ENCODE assay signal across 18 cellular contexts in the genomic region with DNA sequence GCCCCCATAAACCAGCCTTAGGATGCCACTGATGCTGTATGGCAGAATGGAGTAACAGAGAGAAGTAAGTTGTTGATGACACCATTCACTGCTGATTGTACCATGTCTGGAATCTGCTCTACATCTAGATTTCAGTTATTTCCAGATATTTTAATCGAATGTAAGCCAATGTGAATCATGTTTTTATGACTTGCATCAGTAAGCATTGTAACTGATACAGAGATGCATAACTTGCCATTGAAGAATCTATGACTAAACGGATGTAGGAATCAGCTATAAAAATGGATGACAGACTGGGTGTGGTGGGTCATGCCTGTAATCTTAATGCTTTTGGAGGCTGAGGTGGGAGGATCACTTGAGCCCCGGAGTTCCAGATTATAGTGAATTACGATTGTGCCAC.
DNase-seq lines count a peak whose midpoint lies in the region; ATAC-seq and TF ChIP-seq lines count a peak whose summit lies in the region.
"Had no signal": no experiment of that assay in that cellular context is flagged by ENCODE, and none has a peak within 500 bp of the region (broad histone marks: within the 10 kb centered on the region; RNA-seq: fewer than 3 reads in every experiment).

No MANE protein-coding gene starts in this region.

- POLR2A ChIA-PET in activated CD4-positive, alpha-beta T cell treated with anti-CD3 and anti-CD28 coated beads for 36 hours (lab: Charles Lee): no interaction called here

- intact Hi-C loops in activated CD4-positive, alpha-beta T cell treated with anti-CD3 and anti-CD28 coated beads for 36 hours (cut with DNase I, micrococcal nuclease): no loop called here
- intact Hi-C loops in activated CD4-positive, alpha-beta T cell treated with anti-CD3 and anti-CD28 coated beads, Interleukin-2, amount 10 ng/mL, durations not matched to agents 24 days and 14 days (cut with micrococcal nuclease): no loop called here

- ATAC-seq in activated CD4-positive, alpha-beta T cell treated with anti-CD3 and anti-CD28 coated beads for 36 hours: peak; percentile 27

- no peaks in the 10 kb centered on the region for H3K36me3 Mint-ChIP-seq in activated CD4-positive, alpha-beta T cell treated with anti-CD3 and anti-CD28 coated beads for 36 hours (ENCODE audit: low read depth)
- H3K36me3 Mint-ChIP-seq in activated CD4-positive, alpha-beta T cell treated with anti-CD3 and anti-CD28 coated beads, Interleukin-2, amount 10 ng/mL, durations not matched to agents 24 days and 14 days (ENCODE audit: low read depth): no peaks in the 10 kb centered on the region
- H3K36me3 Mint-ChIP-seq: activated naive CD8-positive, alpha-beta T cell treated with anti-CD3 and anti-CD28 coated beads for 36 hours had no signal

- H3K9me3 ChIP-seq in fibroblast of lung (ENCODE audit: control insufficient read depth, insufficient read depth, low read depth, low read length): no peaks in the 10 kb centered on the region
- H3K9me3 ChIP-seq: tibial nerve had no signal

- no peaks in the 10 kb centered on the region for H3K4me1 ChIP-seq in fibroblast of lung (ENCODE audit: control insufficient read depth, extremely low read depth, insufficient read depth, low read length)
- H3K4me1 ChIP-seq: tibial nerve had no signal

- H3K27me3 Mint-ChIP-seq in activated CD4-positive, alpha-beta T cell treated with anti-CD3 and anti-CD28 coated beads for 36 hours: no peaks in the 10 kb centered on the region
- H3K27me3 Mint-ChIP-seq in activated CD4-positive, alpha-beta T cell treated with anti-CD3 and anti-CD28 coated beads, Interleukin-2, amount 10 ng/mL, durations not matched to agents 24 days and 14 days: peaks cover 2% of the 10 kb centered on the region
- H3K27me3 Mint-ChIP-seq: activated naive CD8-positive, alpha-beta T cell treated with anti-CD3 and anti-CD28 coated beads for 36 hours; activated T-cell treated with anti-CD3 and anti-CD28 coated beads, Interleukin-2, amount 50 U/mL, for 24 hours had no signal

- H3K9me3 Mint-ChIP-seq in activated CD4-positive, alpha-beta T cell treated with anti-CD3 and anti-CD28 coated beads for 36 hours (ENCODE audit: low read depth): no peaks in the 10 kb centered on the region
- H3K9me3 Mint-ChIP-seq in activated CD4-positive, alpha-beta T cell treated with anti-CD3 and anti-CD28 coated beads, Interleukin-2, amount 10 ng/mL, durations not matched to agents 24 days and 14 days: peaks cover 5% of the 10 kb centered on the region
- H3K9me3 Mint-ChIP-seq: activated T-cell treated with anti-CD3 and anti-CD28 coated beads, Interleukin-2, amount 50 U/mL, for 24 hours had no signal

- no peak overlapping the region for H3K27ac Mint-ChIP-seq in activated CD4-positive, alpha-beta T cell treated with anti-CD3 and anti-CD28 coated beads for 36 hours
- no peak overlapping the region for H3K27ac Mint-ChIP-seq in activated CD4-positive, alpha-beta T cell treated with anti-CD3 and anti-CD28 coated beads, Interleukin-2, amount 10 ng/mL, durations not matched to agents 24 days and 14 days
- H3K27ac Mint-ChIP-seq: activated naive CD8-positive, alpha-beta T cell treated with anti-CD3 and anti-CD28 coated beads for 36 hours; activated T-cell treated with anti-CD3 and anti-CD28 coated beads, Interleukin-2, amount 50 U/mL, for 24 hours had no signal

- no peak overlapping the region for H3K4me2 ChIP-seq in fibroblast of lung (ENCODE audit: extremely low read depth, insufficient read depth, low read length)

- no peak overlapping the region for H3K9ac ChIP-seq in fibroblast of lung (ENCODE audit: insufficient read depth, low read length)

- H3K4me1 Mint-ChIP-seq in activated CD4-positive, alpha-beta T cell treated with anti-CD3 and anti-CD28 coated beads for 36 hours: peaks cover 15% of the 10 kb centered on the region
- peaks cover 1% of the 10 kb centered on the region for H3K4me1 Mint-ChIP-seq in activated CD4-positive, alpha-beta T cell treated with anti-CD3 and anti-CD28 coated beads, Interleukin-2, amount 10 ng/mL, durations not matched to agents 24 days and 14 days

- H4K20me1 ChIP-seq in fibroblast of lung (ENCODE audit: control insufficient read depth, extremely low read depth, insufficient read depth, low read length): no peaks in the 10 kb centered on the region

- TF ChIP-seq CTCF in fibroblast of lung (conservative IDR thresholded peaks at IDR 0.05 in 1 of 2, IDR thresholded peaks at IDR 0.05 in 1 of 2; ENCODE audit: low read depth in 1 of 2, low read length in 2 of 2): no peak

- CTCF ChIA-PET in activated CD4-positive, alpha-beta T cell treated with anti-CD3 and anti-CD28 coated beads for 36 hours (lab: Charles Lee): interaction anchor here (0.6 kb wide), 1 partner anchor 260 kb away, joined by 3 read pairs; no protein-coding TSS in a partner anchor

- H3K79me2 ChIP-seq in fibroblast of lung (ENCODE audit: control insufficient read depth, insufficient read depth, low read length): no peaks in the 10 kb centered on the region

- no peak overlapping the region for H3K4me3 Mint-ChIP-seq in activated CD4-positive, alpha-beta T cell treated with anti-CD3 and anti-CD28 coated beads for 36 hours
- H3K4me3 Mint-ChIP-seq in activated CD4-positive, alpha-beta T cell treated with anti-CD3 and anti-CD28 coated beads, Interleukin-2, amount 10 ng/mL, durations not matched to agents 24 days and 14 days: no peak overlapping the region
- H3K4me3 Mint-ChIP-seq: activated naive CD8-positive, alpha-beta T cell treated with anti-CD3 and anti-CD28 coated beads for 36 hours; activated T-cell treated with anti-CD3 and anti-CD28 coated beads, Interleukin-2, amount 50 U/mL, for 24 hours had no signal

- no peak for DNase-seq in activated CD4-positive, alpha-beta T cell treated with anti-CD3 and anti-CD28 coated beads for 36 hours
- no peak for DNase-seq in activated CD4-positive, alpha-beta T cell treated with anti-CD3 and anti-CD28 coated beads, Interleukin-2, amount 10 ng/mL, durations not matched to agents 24 days and 14 days
- peak; percentile 53 for DNase-seq in RPMI7951 (ENCODE audit: low read depth)
- peak in 1 of 2 donors; percentile 52 for DNase-seq in fibroblast of lung (ENCODE audit: low read depth in 2 of 2)
- peak; percentile 59 for DNase-seq in stromal cell of bone marrow (ENCODE audit: low read depth)
- DNase-seq in C1 segment of cervical spinal cord (lab: John Stamatoyannopoulos, UW): no peak
- DNase-seq in NCI-H510A treated with DMSO at 0.1 percent for 48 hours (lab: John Stamatoyannopoulos, UW): no peak
- no peak for DNase-seq in SHP77 (lab: John Stamatoyannopoulos, UW)
- DNase-seq: 8988T; activated naive CD8-positive, alpha-beta T cell treated with anti-CD3 and anti-CD28 coated beads for 36 hours; activated T-cell treated with anti-CD3 and anti-CD28 coated beads, Interleukin-2, amount 50 U/mL, for 24 hours; head of caudate nucleus; NCI-H1436; NCI-H446; nucleus accumbens had no signal

- peak overlapping the region; percentile 36 for H3K27ac ChIP-seq in fibroblast of lung (ENCODE audit: insufficient read depth, low read length)
- H3K27ac ChIP-seq: HL-60, skin epidermis, tibial nerve had no signal

- no peak overlapping the region for H2AFZ ChIP-seq in fibroblast of lung (ENCODE audit: low read length)

- H3K27me3 ChIP-seq in fibroblast of lung (ENCODE audit: control insufficient read depth, insufficient read depth, low read length): no peaks in the 10 kb centered on the region
- H3K27me3 ChIP-seq: tibial nerve had no signal

- H3K36me3 ChIP-seq in fibroblast of lung (ENCODE audit: control insufficient read depth, insufficient read depth, low read length): no peaks in the 10 kb centered on the region
- H3K36me3 ChIP-seq: tibial nerve had no signal

- no peak overlapping the region for H3K4me3 ChIP-seq in fibroblast of lung (replicated peaks in 1 of 4; ENCODE audit: control extremely low read depth in 1 of 4, insufficient read depth in 1 of 4, low read depth in 3 of 4, low read length in 4 of 4)
- H3K4me3 ChIP-seq: skin epidermis, tibial nerve had no signal

Comparison
In these comparisons a context has a peak if more than half of its experiments do, and no peak if none do; other contexts are left out.
1. DNase-seq: peak in RPMI7951 (single experiment) and stromal cell of bone marrow (single experiment); none in activated CD4-positive, alpha-beta T cell treated with anti-CD3 and anti-CD28 coated beads for 36 hours (single experiment), activated CD4-positive, alpha-beta T cell treated with anti-CD3 and anti-CD28 coated beads, Interleukin-2, amount 10 ng/mL, durations not matched to agents 24 days and 14 days (single experiment), C1 segment of cervical spinal cord (0 of 14), NCI-H510A treated with DMSO at 0.1 percent for 48 hours (single experiment) and SHP77 (0 of 2).